ENCODE assay signal across 14 cellular contexts in the genomic region with DNA sequence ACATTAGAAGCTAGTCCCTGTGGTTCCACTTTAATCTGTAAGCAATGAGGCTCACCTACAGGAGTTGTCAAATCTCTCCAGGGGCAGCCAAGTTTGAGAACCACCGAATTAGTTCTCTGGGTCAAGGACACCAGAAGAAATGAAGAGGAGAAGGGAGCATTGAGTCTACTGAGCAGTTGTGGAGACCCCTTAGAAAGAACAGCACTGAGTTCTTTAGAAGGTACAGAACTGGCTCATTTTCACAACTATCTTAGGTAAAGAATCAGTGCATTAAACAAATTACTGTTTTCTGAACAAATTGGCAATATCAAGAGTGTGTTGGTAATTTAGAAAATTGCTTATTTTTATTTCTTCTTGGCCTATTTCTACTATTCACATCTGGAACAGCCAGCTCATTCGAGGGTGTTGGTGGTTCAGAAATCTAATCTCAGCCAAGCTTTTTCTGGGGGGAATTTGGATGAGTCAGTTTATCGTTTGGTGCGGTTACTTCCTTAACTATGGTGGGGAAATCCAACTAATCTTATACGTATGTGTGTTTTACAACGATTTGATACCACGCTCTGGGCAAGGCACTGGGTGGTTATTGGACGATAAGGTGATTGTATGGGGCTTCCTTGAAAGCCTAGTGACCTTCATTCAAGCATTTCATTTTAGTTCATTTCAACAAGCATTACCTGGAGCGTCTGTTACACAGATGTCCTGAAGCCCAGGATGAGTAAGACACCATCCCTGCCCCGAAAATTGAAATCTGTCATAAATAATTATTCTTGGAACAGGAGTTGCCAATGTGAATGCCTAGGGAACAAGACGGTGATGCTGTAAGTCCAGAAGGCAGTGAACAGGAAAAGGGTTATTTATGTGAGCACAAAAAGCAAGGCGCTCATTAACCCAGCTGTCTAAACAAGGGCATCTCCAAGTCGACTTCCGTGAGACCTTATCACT. TPM values are rescaled to one million over a fixed set of nuclear protein-coding genes. Genes with fewer than 3 reads are reported as not detected.
DNase-seq lines count a peak whose midpoint lies in the region; ATAC-seq and TF ChIP-seq lines count a peak whose summit lies in the region.
"Had no signal": no experiment of that assay in that cellular context is flagged by ENCODE, and none has a peak within 500 bp of the region (broad histone marks: within the 10 kb centered on the region; RNA-seq: fewer than 3 reads in every experiment).

No MANE protein-coding gene starts in this region.

- no peak for TF ChIP-seq EP300 in tibial nerve (IDR thresholded peaks at IDR 0.05)

- H3K27ac ChIP-seq in tibial nerve = peak overlapping the region in 1 of 4 donors; percentile 19
- H3K27ac ChIP-seq in left lung = no peak overlapping the region

- TF ChIP-seq POLR2A in tibial nerve (IDR thresholded peaks at IDR 0.05) = no peak

- H3K4me3 ChIP-seq in fibroblast of villous mesenchyme (ENCODE audit: low read depth, low read length) (no peak overlapping the region), tibial nerve (no peak overlapping the region), left lung (no peak overlapping the region)
- H3K4me3 ChIP-seq: GM23338 had no signal

- H3K4me1 ChIP-seq in tibial nerve = peaks cover 0 to 14% (median 0%) of the 10 kb centered on the region in 4 donors
- H3K4me1 ChIP-seq in left lung = no peaks in the 10 kb centered on the region

- intact Hi-C loops in left lung (cut with DNase I) = no loop called here

- no peak for TF ChIP-seq CTCF in GM13976 (IDR thresholded peaks at IDR 0.05; ENCODE audit: borderline replicate concordance, control extremely low read depth, extremely low read depth, insufficient read depth, missing control alignments)
- no peak for TF ChIP-seq CTCF in fibroblast of villous mesenchyme (IDR thresholded peaks at IDR 0.05; ENCODE audit: insufficient read depth, low read depth, low read length)
- no peak for TF ChIP-seq CTCF in tibial nerve (IDR thresholded peaks at IDR 0.05)
- no peak for TF ChIP-seq CTCF in left lung (IDR thresholded peaks at IDR 0.05)

- H3K9me3 ChIP-seq in tibial nerve (no peaks in the 10 kb centered on the region), left lung (no peaks in the 10 kb centered on the region)

- H3K27me3 ChIP-seq in tibial nerve = no peaks in the 10 kb centered on the region
- H3K27me3 ChIP-seq in left lung = peaks cover 0 to 4% of the 10 kb centered on the region in 2 donors

- H3K36me3 ChIP-seq in tibial nerve (no peaks in the 10 kb centered on the region), left lung (no peaks in the 10 kb centered on the region)

- ATAC-seq in left lung = no peak
- ATAC-seq: natural killer cell had no signal

- DNase-seq in A172 (ENCODE audit: low spot score) (peak; percentile 94), GM13976 (ENCODE audit: low spot score) (peak; percentile 55), NCI-H146 treated with DMSO at 0.1 percent for 48 hours (lab: John Stamatoyannopoulos, UW; ENCODE audit: unreplicated experiment) (peak; percentile 11), fibroblast of villous mesenchyme (ENCODE audit: low read depth) (peak; percentile 81), NCI-H524 (lab: John Stamatoyannopoulos, UW) (no peak), germinal center (ENCODE audit: low spot score) (no peak), tibial nerve (ENCODE audit: low spot score in 2 of 2) (no peak), left lung (no peak)
- DNase-seq: CD4-positive, alpha-beta T cell; effector CD8-positive, alpha-beta T cell; MV-4-11; natural killer cell; stimulated activated CD4-positive, alpha-beta T cell treated with anti-CD3 and anti-CD28 coated beads, Interleukin-15, amount 100 ng/mL, for 24 hours had no signal

- in situ Hi-C loops in GM13976 (cut with MboI; ENCODE audit: low sequenced_read_pairs, unreplicated experiment) = no loop called here

- WGBS in tibial nerve, 2 donors = 52 to 55% methylated on average over 14 of the region's 14 CpGs

RNA-seq across cellular contexts. Expression of a gene that starts 52.0 kb away (rescaled TPM):
- 0.05 TPM in 1 of 2 replicates, not detected in the other for total RNA-seq in A172 (2014; rRNA removed; shearing (Covaris generic))
- total RNA-seq in fibroblast of villous mesenchyme = not detected in 2 replicates
- total RNA-seq in tibial nerve = not detected
- 100 to 1,000 TPM in 1 of 2 donors, 10 to 100 TPM in 1; 56.8 to 137 TPM for total RNA-seq in left lung
- total RNA-seq: CD4-positive, alpha-beta T cell; natural killer cell had no signal

Comparison
In these comparisons a context has a peak if more than half of its experiments do, and no peak if none do; other contexts are left out.
1. DNase-seq: peak in A172 (single experiment), GM13976 (single experiment), NCI-H146 treated with DMSO at 0.1 percent for 48 hours (single experiment) and fibroblast of villous mesenchyme (single experiment); none in NCI-H524 (0 of 2), germinal center (single experiment), tibial nerve (0 of 2) and left lung (0 of 2).
2. RNA of a gene that starts 52.0 kb away (total RNA-seq): 56.8 to 137 TPM in left lung; 0.05 TPM in A172, not detected in fibroblast of villous mesenchyme and not detected in tibial nerve; every median in the first group is over 10 times any median in the second.